Comparison of ENCODE assay signal across 8 cellular contexts in genomic region chr19:459724-460511, GRCh38. TPM values are rescaled to one million over a fixed set of nuclear protein-coding genes. Genes with fewer than 3 reads are reported as not detected.
DNase-seq lines count a peak whose midpoint lies in the region; ATAC-seq, FAIRE-seq and TF ChIP-seq lines count a peak whose summit lies in the region.

No MANE protein-coding gene starts in this region.

- peak; percentile 98 for DNase-seq in H54 (ENCODE audit: insufficient read length, low spot score)
- DNase-seq in NCI-H69 (lab: John Stamatoyannopoulos, UW), result peak; percentile 96
- DNase-seq in anterior cingulate cortex (lab: John Stamatoyannopoulos, UW), result peak in 55 of 58 donors; percentile 12 to 83 (median 59)
- DNase-seq in hypothalamus (lab: John Stamatoyannopoulos, UW), result peak in 45 of 51 donors; percentile 13 to 85 (median 58)
- peak; percentile 55 for DNase-seq in prostate gland (ENCODE audit: low spot score)
- DNase-seq in NCI-H1694 treated with DMSO at 0.1 percent for 48 hours (lab: John Stamatoyannopoulos, UW), result no peak
- DNase-seq in NAMALWA (ENCODE audit: low spot score), result no peak

- H3K4me3 ChIP-seq in prostate gland, result peak overlapping the region; percentile 60 to 75

- ATAC-seq in GM21737 (IDR thresholded peaks at IDR 0.05; ENCODE audit: unreplicated experiment), result no peak

- FAIRE-seq in H54 (lab: Jason Lieb, UNC), result no peak

- intact Hi-C loops in prostate gland (cut with DNase I), result no loop called here

- H3K36me3 ChIP-seq in prostate gland, result no peaks in the 10 kb centered on the region

- peak overlapping the region; percentile 88 to 89 for H3K27ac ChIP-seq in prostate gland

- H3K4me1 ChIP-seq in prostate gland (replicated peaks), result no peaks in the 10 kb centered on the region

- H3K27me3 ChIP-seq in prostate gland (replicated peaks; ENCODE audit: insufficient read depth), result no peaks in the 10 kb centered on the region

- 1% methylated on average over 50 of the region's 66 CpGs for WGBS in prostate gland

- TF ChIP-seq CTCF in prostate gland (IDR thresholded peaks at IDR 0.05), result peak in 1 of 4 experiments; percentile 2

- TF ChIP-seq POLR2A in H54 (IDR thresholded peaks at IDR 0.05; ENCODE audit: low read depth, low read length), result peak; percentile 46
- TF ChIP-seq POLR2A in prostate gland (IDR thresholded peaks at IDR 0.05), result peak; percentile 63

- no peaks in the 10 kb centered on the region for H3K9me3 ChIP-seq in prostate gland

RNA-seq across cellular contexts. Expression of gene SHC2, which starts 0.9 kb away (rescaled TPM):
- 10 to 100 TPM; 52.2 to 83.4 TPM for total RNA-seq in prostate gland

RNA-seq across cellular contexts. Expression of gene MADCAM1, which starts 36.4 kb away (rescaled TPM):
- total RNA-seq in prostate gland, result under 1 TPM; 0.80 to 0.91 TPM

RNA-seq across cellular contexts. Expression of gene TPGS1, which starts 47.4 kb away (rescaled TPM):
- total RNA-seq in prostate gland, result 10 to 100 TPM; 90.0 to 94.9 TPM

RNA-seq across cellular contexts. Expression of gene C2CD4C, which starts 51.0 kb away (rescaled TPM):
- 1 to 10 TPM in 1 of 2 donors, under 1 TPM in 1; 0.59 to 3.1 TPM for total RNA-seq in prostate gland

Comparison
In these comparisons a context has a peak if more than half of its experiments do, and no peak if none do; other contexts are left out.
1. DNase-seq: peak in H54 (single experiment), NCI-H69 (single experiment), anterior cingulate cortex (55 of 58), hypothalamus (45 of 51) and prostate gland (single experiment); none in NCI-H1694 treated with DMSO at 0.1 percent for 48 hours (single experiment) and NAMALWA (single experiment).